In the genomic region with DNA sequence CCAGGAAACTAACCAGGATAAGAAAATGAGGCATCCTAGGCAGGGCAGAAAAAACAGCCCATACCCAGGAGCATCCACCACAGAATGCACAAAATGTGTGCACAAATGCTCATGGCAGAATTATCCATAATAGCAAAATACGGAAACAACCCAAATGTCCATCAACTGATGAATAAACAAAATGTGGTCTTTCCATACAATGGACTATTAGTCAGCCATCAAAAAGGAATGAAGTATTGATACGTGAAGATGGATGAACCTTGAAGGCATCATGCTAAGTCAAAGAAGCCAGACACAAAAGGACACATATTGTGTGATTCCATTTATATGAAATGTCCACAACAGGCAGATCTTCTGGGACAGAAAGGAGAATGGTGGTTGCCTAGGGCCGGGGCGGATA, we compare ENCODE assay signal across 20 cellular contexts. TPM values are rescaled to one million over a fixed set of nuclear protein-coding genes. Genes with fewer than 3 reads are reported as not detected.
DNase-seq lines count a peak whose midpoint lies in the region; TF ChIP-seq lines count a peak whose summit lies in the region.
"Had no signal": no experiment of that assay in that cellular context is flagged by ENCODE, and none has a peak within 500 bp of the region (broad histone marks: within the 10 kb centered on the region; RNA-seq: fewer than 3 reads in every experiment).

No MANE protein-coding gene starts in this region.

- H3K79me2 ChIP-seq in SU-DHL-6 (ENCODE audit: insufficient read depth, low read length): no peaks in the 10 kb centered on the region

- H3K9me3 ChIP-seq in HEK293 (ENCODE audit: control insufficient read depth, insufficient read depth, low read depth, low read length): no peaks in the 10 kb centered on the region
- no peaks in the 10 kb centered on the region for H3K9me3 ChIP-seq in SU-DHL-6 (ENCODE audit: insufficient read depth, low read length)
- no peaks in the 10 kb centered on the region for H3K9me3 ChIP-seq in ascending aorta
- H3K9me3 ChIP-seq: Caco-2 had no signal

- TF ChIP-seq CTCF in HEK293 (tag by site-specific recombination; IDR thresholded peaks at IDR 0.05): no peak
- no peak for TF ChIP-seq CTCF in SU-DHL-6 (IDR thresholded peaks at IDR 0.05; ENCODE audit: insufficient read depth, low read length, poor library complexity, severe bottlenecking)
- no peak for TF ChIP-seq CTCF in endothelial cell (IDR thresholded peaks at IDR 0.05; ENCODE audit: unreplicated experiment)
- TF ChIP-seq CTCF in coronary artery (IDR thresholded peaks at IDR 0.05): no peak
- TF ChIP-seq CTCF in ascending aorta (IDR thresholded peaks at IDR 0.05): no peak

- H3K36me3 ChIP-seq in HEK293 (ENCODE audit: control insufficient read depth in 2 of 2, insufficient read depth in 1 of 2, low read length in 2 of 2): peaks cover 0 to 3% of the 10 kb centered on the region in 2 experiments; a peak in 1 of 3 replicates
- H3K36me3 ChIP-seq in SU-DHL-6 (ENCODE audit: low read length): no peaks in the 10 kb centered on the region
- no peaks in the 10 kb centered on the region for H3K36me3 ChIP-seq in ascending aorta

- intact Hi-C loops in activated CD4-positive, alpha-beta memory T cell treated with anti-CD3 and anti-CD28 coated beads for 36 hours (cut with micrococcal nuclease): no loop called here
- intact Hi-C loops in ascending aorta (cut with DNase I): no loop called here

- no peak overlapping the region for H3K4me3 Mint-ChIP-seq in endothelial cell (ENCODE audit: unreplicated experiment)
- no peak overlapping the region for H3K4me3 Mint-ChIP-seq in activated CD4-positive, alpha-beta memory T cell treated with anti-CD3 and anti-CD28 coated beads for 36 hours
- H3K4me3 Mint-ChIP-seq: CD4-positive, alpha-beta memory T cell; HFFc6 had no signal

- DNase-seq in endothelial cell (ENCODE audit: low spot score): no peak
- DNase-seq in coronary artery (ENCODE audit: low spot score): no peak
- no peak for DNase-seq in activated CD4-positive, alpha-beta memory T cell treated with anti-CD3 and anti-CD28 coated beads for 36 hours
- no peak for DNase-seq in ascending aorta (ENCODE audit: low spot score in 2 of 2)
- DNase-seq: Caco-2; CD4-positive, alpha-beta memory T cell; DND-41; HFFc6; KG1; NCI-H1092 treated with DMSO at 0.1 percent for 48 hours; NCI-H1436 treated with DMSO at 0.1 percent for 48 hours; NCI-H2029 treated with DMSO at 0.1 percent for 48 hours; NCI-H345; NCI-H524; NCI-H82 had no signal

- H3K4me3 ChIP-seq in HEK293 (ENCODE audit: low read depth, low read length) (no peak overlapping the region), SU-DHL-6 (ENCODE audit: insufficient read depth, low read length, poor library complexity, severe bottlenecking) (no peak overlapping the region), coronary artery (no peak overlapping the region), ascending aorta (no peak overlapping the region)

- H3K4me2 ChIP-seq in SU-DHL-6 (ENCODE audit: low read depth, low read length, poor library complexity, severe bottlenecking): peak overlapping the region; percentile 58

- no peak overlapping the region for H3K27ac ChIP-seq in HEK293 (ENCODE audit: extremely low read depth, low read depth, low read length)
- peak overlapping the region; percentile 52; the same call in 1 of the 2 replicates for H3K27ac ChIP-seq in SU-DHL-6 (ENCODE audit: low read depth, low read length)
- H3K27ac ChIP-seq in temporal lobe (ENCODE audit: low read depth, low read length): peak overlapping the region; percentile 63
- no peak overlapping the region for H3K27ac ChIP-seq in coronary artery
- H3K27ac ChIP-seq in ascending aorta: no peak overlapping the region
- H3K27ac ChIP-seq: HL-60 had no signal

- peaks cover 27% of the 10 kb centered on the region for H3F3A ChIP-seq in SU-DHL-6 (ENCODE audit: insufficient read depth)

- H3K27me3 ChIP-seq in SU-DHL-6 (ENCODE audit: low read length): no peaks in the 10 kb centered on the region
- no peaks in the 10 kb centered on the region for H3K27me3 ChIP-seq in ascending aorta

- no peaks in the 10 kb centered on the region for H3K36me3 Mint-ChIP-seq in endothelial cell (ENCODE audit: low read depth, unreplicated experiment)
- no peaks in the 10 kb centered on the region for H3K36me3 Mint-ChIP-seq in activated CD4-positive, alpha-beta memory T cell treated with anti-CD3 and anti-CD28 coated beads for 36 hours
- H3K36me3 Mint-ChIP-seq: CD4-positive, alpha-beta memory T cell had no signal

- CTCF ChIA-PET in HEK293 (lab: Yijun Ruan, JAX): interaction anchor here (1.0 to 2.6 kb wide), 6 partner anchors 13 to 716 kb away, joined by 3 to 52 read pairs (median 4); no protein-coding TSS in a partner anchor
- CTCF ChIA-PET in activated CD4-positive, alpha-beta memory T cell treated with anti-CD3 and anti-CD28 coated beads for 36 hours (lab: Charles Lee): interaction anchor here (1.1 kb wide), 1 partner anchor 19 kb away, joined by 3 read pairs; no protein-coding TSS in a partner anchor

- peak overlapping the region; percentile 20 for H3K27ac Mint-ChIP-seq in endothelial cell (ENCODE audit: unreplicated experiment)
- no peak overlapping the region for H3K27ac Mint-ChIP-seq in activated CD4-positive, alpha-beta memory T cell treated with anti-CD3 and anti-CD28 coated beads for 36 hours
- H3K27ac Mint-ChIP-seq: CD4-positive, alpha-beta memory T cell had no signal

- H3K4me1 Mint-ChIP-seq in endothelial cell (ENCODE audit: unreplicated experiment): no peaks in the 10 kb centered on the region
- H3K4me1 Mint-ChIP-seq in activated CD4-positive, alpha-beta memory T cell treated with anti-CD3 and anti-CD28 coated beads for 36 hours (ENCODE audit: low read depth): peaks cover 6% of the 10 kb centered on the region

- POLR2A ChIA-PET in HEK293 (lab: Yijun Ruan, JAX): no interaction called here
- POLR2A ChIA-PET in activated CD4-positive, alpha-beta memory T cell treated with anti-CD3 and anti-CD28 coated beads for 36 hours (lab: Charles Lee): no interaction called here

- peaks cover 7% of the 10 kb centered on the region for H3K27me3 Mint-ChIP-seq in endothelial cell (ENCODE audit: unreplicated experiment)
- H3K27me3 Mint-ChIP-seq in activated CD4-positive, alpha-beta memory T cell treated with anti-CD3 and anti-CD28 coated beads for 36 hours: peaks cover 22% of the 10 kb centered on the region

- peaks cover 12% of the 10 kb centered on the region for H3K4me1 ChIP-seq in HEK293 (ENCODE audit: control insufficient read depth, insufficient read depth, low read length)
- peaks cover 3 to 27% of the 10 kb centered on the region in 2 donors for H3K4me1 ChIP-seq in ascending aorta
- H3K4me1 ChIP-seq: Caco-2 had no signal

- H3K9ac ChIP-seq in SU-DHL-6 (ENCODE audit: low read length): 0 out of 2 replicates have a peak overlapping the region, but pooled peaks have one; percentile 3

- H4K20me1 ChIP-seq in SU-DHL-6 (ENCODE audit: low read depth, low read length): no peaks in the 10 kb centered on the region

- H3K9me3 Mint-ChIP-seq in endothelial cell (ENCODE audit: unreplicated experiment): no peaks in the 10 kb centered on the region
- H3K9me3 Mint-ChIP-seq in activated CD4-positive, alpha-beta memory T cell treated with anti-CD3 and anti-CD28 coated beads for 36 hours: no peaks in the 10 kb centered on the region
- H3K9me3 Mint-ChIP-seq: HFFc6 had no signal

- H3K9me2 ChIP-seq in SU-DHL-6 (replicated peaks; ENCODE audit: insufficient read depth, low read length): no peaks in the 10 kb centered on the region

- no peak overlapping the region for H2AFZ ChIP-seq in SU-DHL-6 (ENCODE audit: low read depth, low read length, severe bottlenecking)

TF ChIP-seq in HEK293, 187 proteins besides CTCF, POLR2A, EP300 and RAD21:
- TF ChIP-seq MYNN (tag by site-specific recombination; IDR thresholded peaks at IDR 0.05; ENCODE audit: borderline replicate concordance) (no peak), OSR2 (tag by site-specific recombination; IDR thresholded peaks at IDR 0.05) (no peak), ZNF114 (tag by site-specific recombination; IDR thresholded peaks at IDR 0.05) (no peak), ZBTB20 (tag by site-specific recombination; IDR thresholded peaks at IDR 0.05) (no peak), ZNF571 (tag by site-specific recombination; IDR thresholded peaks at IDR 0.05) (no peak), ZNF768 (tag by site-specific recombination; IDR thresholded peaks at IDR 0.05) (no peak), ZNF239 (tag by site-specific recombination; IDR thresholded peaks at IDR 0.05) (no peak), ZNF837 (tag by site-specific recombination; IDR thresholded peaks at IDR 0.05) (no peak), ZNF10 (tag by site-specific recombination; IDR thresholded peaks at IDR 0.05) (peak; percentile 89), ZNF24 (tag by site-specific recombination; IDR thresholded peaks at IDR 0.05) (no peak), ZNF776 (tag by site-specific recombination; IDR thresholded peaks at IDR 0.05; ENCODE audit: borderline replicate concordance) (no peak), ZNF146 (tag by site-specific recombination; IDR thresholded peaks at IDR 0.05) (peak; percentile 99)

RNA-seq across cellular contexts. Expression of a gene that starts 19.1 kb away (rescaled TPM):
- total RNA-seq in endothelial cell (ENCODE audit: unreplicated experiment) (0.10 TPM), temporal lobe (0.25 TPM), ascending aorta (not detected)
- total RNA-seq in activated CD4-positive, alpha-beta memory T cell treated with anti-CD3 and anti-CD28 coated beads for 36 hours: not detected
- total RNA-seq: CD4-positive, alpha-beta memory T cell; HFFc6; HT-29 had no signal

RNA-seq across cellular contexts. Expression of a gene that starts 48.6 kb away (rescaled TPM):
- 17.8 TPM for total RNA-seq in endothelial cell (ENCODE audit: unreplicated experiment)
- total RNA-seq in temporal lobe: 10.8 TPM
- 1 to 10 TPM; 5.3 to 5.7 TPM for total RNA-seq in activated CD4-positive, alpha-beta memory T cell treated with anti-CD3 and anti-CD28 coated beads for 36 hours
- total RNA-seq in ascending aorta: 3.3 TPM

Comparison
In these comparisons a context has a peak if more than half of its experiments do, and no peak if none do; other contexts are left out.
1. H3K27ac ChIP-seq: peak in SU-DHL-6 (single experiment) and temporal lobe (single experiment); none in HEK293 (single experiment), coronary artery (0 of 2) and ascending aorta (0 of 2).